Comparison of ENCODE assay signal across 8 cellular contexts in genomic region chr12:23657598-23657997, GRCh38.
"Had no signal": no experiment of that assay in that cellular context is flagged by ENCODE, and none has a peak within 500 bp of the region (broad histone marks: within the 10 kb centered on the region; RNA-seq: fewer than 3 reads in every experiment).

No MANE protein-coding gene starts in this region.

- ATAC-seq: GM23338, HCT116, HepG2 had no signal

- DNase-seq: H7, HFFc6, KG1 had no signal

- H3K4me3 ChIP-seq: GM23338, HAP-1 had no signal

- H2AFZ ChIP-seq: GM23338 had no signal

- FAIRE-seq: HepG2 had no signal

- H3K9me3 ChIP-seq: HAP-1 had no signal

- H3K36me3 ChIP-seq: HAP-1 had no signal

- H3K27ac ChIP-seq: HL-60 had no signal

- H3K4me2 ChIP-seq: GM23338 had no signal
